Comparison of ENCODE assay signal across 9 cellular contexts in genomic region chr10:69630651-69631400, GRCh38. TPM values are rescaled to one million over a fixed set of nuclear protein-coding genes. Genes with fewer than 3 reads are reported as not detected.
DNase-seq lines count a peak whose midpoint lies in the region; ATAC-seq, FAIRE-seq and TF ChIP-seq lines count a peak whose summit lies in the region.
"Had no signal": no experiment of that assay in that cellular context is flagged by ENCODE, and none has a peak within 500 bp of the region (broad histone marks: within the 10 kb centered on the region; RNA-seq: fewer than 3 reads in every experiment).

No MANE protein-coding gene starts in this region.

- RAD21 ChIA-PET in GM12878 (lab: Charles Lee; ENCODE audit: unreplicated experiment): no interaction called here

- H3K9me3 Mint-ChIP-seq in activated CD4-positive, alpha-beta T cell treated with anti-CD3 and anti-CD28 coated beads for 36 hours (ENCODE audit: low read depth): no peaks in the 10 kb centered on the region

- 73% methylated on average over 24 of the region's 24 CpGs for WGBS in GM12878 (ENCODE audit: insufficient coverage, insufficient replicate concordance, low lambda C conversion rate, missing lambda C conversion rate)
- 60 to 64% methylated on average over 24 of the region's 24 CpGs for WGBS in lower leg skin, 2 donors
- WGBS in testis, 2 donors: 49 to 55% methylated on average over 10 to 24 of the region's 24 CpGs

- POLR2A ChIA-PET in activated CD4-positive, alpha-beta T cell treated with anti-CD3 and anti-CD28 coated beads for 36 hours (lab: Charles Lee): no interaction called here
- POLR2A ChIA-PET in GM12878 (lab: Charles Lee): no interaction called here

- CTCF ChIA-PET in activated CD4-positive, alpha-beta T cell treated with anti-CD3 and anti-CD28 coated beads for 36 hours (lab: Charles Lee): interaction anchor here (2.4 kb wide), 1 partner anchor 116 kb away, joined by 25 read pairs; no protein-coding TSS in a partner anchor
- CTCF ChIA-PET in GM12878 (lab: Yijun Ruan, JAX): no interaction called here

- FAIRE-seq in GM12878 (lab: Jason Lieb, UNC): no peak

- no peak for ATAC-seq in activated CD4-positive, alpha-beta T cell treated with anti-CD3 and anti-CD28 coated beads for 36 hours
- ATAC-seq in GM12878: no peak
- no peak for ATAC-seq in HG02588 (IDR thresholded peaks at IDR 0.05; ENCODE audit: unreplicated experiment)
- no peak for ATAC-seq in HG03469 (IDR thresholded peaks at IDR 0.05; ENCODE audit: unreplicated experiment)

- peak overlapping the region; percentile 63 for H3K4me3 Mint-ChIP-seq in activated CD4-positive, alpha-beta T cell treated with anti-CD3 and anti-CD28 coated beads for 36 hours

- intact Hi-C loops in activated CD4-positive, alpha-beta T cell treated with anti-CD3 and anti-CD28 coated beads for 36 hours (cut with DNase I, micrococcal nuclease): loop anchor here (1.0 to 5.0 kb wide), 5 partner anchors 122 to 509 kb away; partner anchors contain the start of gene VPS26A (in 1 of the 2)
- intact Hi-C loops in GM12878 (cut with micrococcal nuclease; ENCODE audit: unreplicated experiment): no loop called here
- intact Hi-C loops in lower leg skin (cut with DNase I; ENCODE audit: low total_unique reads): loop anchor here (10.0 kb wide), 1 partner anchor 226 kb away; no protein-coding TSS in a partner anchor
- intact Hi-C loops in testis (cut with DNase I; ENCODE audit: low total_unique reads): no loop called here

- H3K27me3 Mint-ChIP-seq in activated CD4-positive, alpha-beta T cell treated with anti-CD3 and anti-CD28 coated beads for 36 hours: no peaks in the 10 kb centered on the region

- TF ChIP-seq RAD21 in GM12878 (IDR thresholded peaks at IDR 0.05; ENCODE audit: insufficient read depth, low read depth, low read length): no peak

- no peaks in the 10 kb centered on the region for H3K4me1 ChIP-seq in GM12878 (ENCODE audit: control insufficient read depth, insufficient read depth, low read length)
- peaks cover 7% of the 10 kb centered on the region for H3K4me1 ChIP-seq in testis

- H3K4me3 ChIP-seq in GM12878 (peak overlapping the region; percentile 16; the same call in 1 of the 2 replicates), lower leg skin (ENCODE audit: low read depth, poor library complexity, severe bottlenecking) (no peak overlapping the region), testis (peak overlapping the region; percentile 65 to 66)

- no peak overlapping the region for H3K9ac ChIP-seq in GM12878 (ENCODE audit: control insufficient read depth, insufficient read depth, low read length)

- H3K36me3 Mint-ChIP-seq in activated CD4-positive, alpha-beta T cell treated with anti-CD3 and anti-CD28 coated beads for 36 hours (ENCODE audit: low read depth): peaks cover 5% of the 10 kb centered on the region

- TF ChIP-seq POLR2A in GM12878 (IDR thresholded peaks at IDR 0.05; ENCODE audit: low read depth, low read length): no peak
- TF ChIP-seq POLR2A in lower leg skin (IDR thresholded peaks at IDR 0.05): no peak
- no peak for TF ChIP-seq POLR2A in testis (IDR thresholded peaks at IDR 0.05)

- H3K79me2 ChIP-seq in GM12878 (ENCODE audit: control insufficient read depth, insufficient read depth, low read length): no peaks in the 10 kb centered on the region

- SMC1A ChIA-PET in GM12878 (lab: Charles Lee; ENCODE audit: uncharacterized antibody, unreplicated experiment): no interaction called here

- DNase-seq in activated CD4-positive, alpha-beta T cell treated with anti-CD3 and anti-CD28 coated beads for 36 hours: no peak
- no peak for DNase-seq in activated CD4-positive, alpha-beta T cell treated with anti-CD3 and anti-CD28 coated beads, Interleukin-2, amount 50 U/mL, for 1 hour
- DNase-seq in GM12878 (ENCODE audit: low read depth, low spot score) (no peak), lower leg skin (ENCODE audit: low spot score in 2 of 2) (peak; percentile 7 to 72), testis (no peak), NCI-H524 treated with DMSO at 0.1 percent for 48 hours (lab: John Stamatoyannopoulos, UW) (no peak)

- BruUV-seq in GM12878 (replicated peaks; lab: Mats Ljungman, UMichigan): no TSS peak

- H3K9me3 ChIP-seq in GM12878 (replicated peaks; ENCODE audit: control insufficient read depth, insufficient read depth, low read length): no peaks in the 10 kb centered on the region; the same call in 2 of the 3 replicates
- H3K9me3 ChIP-seq in testis: no peaks in the 10 kb centered on the region

- in situ Hi-C loops in GM12878 (cut with MboI): loop anchor here (10.0 kb wide), 2 partner anchors 216 to 376 kb away; partner anchors contain the start of gene TACR2

- peak overlapping the region; percentile 64 for H3K4me2 ChIP-seq in GM12878 (ENCODE audit: control insufficient read depth, insufficient read depth)

- no peak for TF ChIP-seq EP300 in GM12878 (IDR thresholded peaks at IDR 0.05; ENCODE audit: borderline replicate concordance in 1 of 2, control insufficient read depth in 1 of 2, low read depth in 2 of 2, low read length in 2 of 2)

- H3K27me3 ChIP-seq in GM12878 (replicated peaks in 1 of 2; ENCODE audit: control insufficient read depth in 2 of 2, insufficient read depth in 2 of 2, low read length in 1 of 2): no peaks in the 10 kb centered on the region; a peak in 1 of 4 replicates
- H3K27me3 ChIP-seq in testis: no peaks in the 10 kb centered on the region

- TF ChIP-seq CTCF in GM12878 (IDR thresholded peaks at IDR 0.05 in 2 of 3, conservative IDR thresholded peaks at IDR 0.05 in 1 of 3; ENCODE audit: control insufficient read depth in 2 of 3, extremely low read depth in 1 of 3, insufficient read depth in 1 of 3, low read depth in 3 of 3, low read length in 3 of 3) (no peak), lower leg skin (IDR thresholded peaks at IDR 0.05) (no peak), testis (IDR thresholded peaks at IDR 0.05) (no peak)

- H2AFZ ChIP-seq in GM12878 (ENCODE audit: control insufficient read depth, low read depth, low read length): peak overlapping the region; percentile 47; the same call in 1 of the 2 replicates

- no peaks in the 10 kb centered on the region for H4K20me1 ChIP-seq in GM12878 (ENCODE audit: control insufficient read depth, insufficient read depth)

- H3K4me1 Mint-ChIP-seq in activated CD4-positive, alpha-beta T cell treated with anti-CD3 and anti-CD28 coated beads for 36 hours: peaks cover 13% of the 10 kb centered on the region

- no peaks in the 10 kb centered on the region for H3K36me3 ChIP-seq in GM12878 (ENCODE audit: control insufficient read depth in 2 of 2, insufficient read depth in 2 of 2, low read length in 1 of 2)
- H3K36me3 ChIP-seq in testis (ENCODE audit: low read depth, missing control alignments): no peaks in the 10 kb centered on the region

- no peak overlapping the region for H3K27ac Mint-ChIP-seq in activated CD4-positive, alpha-beta T cell treated with anti-CD3 and anti-CD28 coated beads for 36 hours

- no peak overlapping the region for H3K27ac ChIP-seq in GM12878 (ENCODE audit: control insufficient read depth, insufficient read depth)
- no peak overlapping the region for H3K27ac ChIP-seq in testis

RNA-seq across cellular contexts. Expression of gene FAM241B, which starts 0.8 kb away (rescaled TPM):
- 1 to 10 TPM; 6.3 to 9.6 TPM for total RNA-seq in activated CD4-positive, alpha-beta T cell treated with anti-CD3 and anti-CD28 coated beads for 36 hours
- not detected in 2 replicates for total RNA-seq in GM12878 (2013; cell fraction: nucleolus; rRNA removed)
- 0.11 TPM in 1 of 2 replicates, not detected in the other for total RNA-seq in GM12878 (2014; rRNA removed)
- 0.13 TPM in 1 of 2 replicates, not detected in the other for total RNA-seq in GM12878 (2014; rRNA removed; fragmentation: Illumina TruSeq; extraction: Trizol)
- total RNA-seq in GM12878 (2021): 0.37 and 0.62 TPM in 2 replicates
- polyA plus RNA-seq in GM12878 (2011; ENCODE audit: low read depth): 0.88 TPM
- polyA plus RNA-seq in GM12878 (2011; rRNA removed): 0.72 and 0.99 TPM in 2 replicates
- 0.84 and 0.99 TPM in 2 replicates for polyA plus RNA-seq in GM12878 (2011; cell fraction: cytosol; rRNA removed)
- polyA plus RNA-seq in GM12878 (2011; cell fraction: nucleus; rRNA removed): 0.87 and 0.98 TPM in 2 replicates
- 1.00 and 1.7 TPM in 2 replicates for polyA plus RNA-seq in GM12878 (2012)
- 0.15 TPM in 1 of 2 replicates, not detected in the other for polyA plus RNA-seq in GM12878 (2014; fragmentation: Illumina TruSeq; extraction: Trizol)
- polyA plus RNA-seq in GM12878 (2014; fragmentation: Nextera tagmentation; extraction: Ambion mirVana): under 1 TPM; 0.09 to 0.18 TPM
- polyA plus RNA-seq in GM12878 (2014; rRNA removed): 0.31 and 0.43 TPM in 2 replicates
- polyA plus RNA-seq in GM12878 (2016; fragmentation: Nextera tagmentation; extraction: Ambion mirVana): under 1 TPM; 0.30 to 0.31 TPM
- polyA minus RNA-seq in GM12878 (2011; rRNA and poly(A)+ RNA removed): 0.59 and 0.77 TPM in 2 replicates
- polyA minus RNA-seq in GM12878 (2011; cell fraction: cytosol; rRNA and poly(A)+ RNA removed): 1.0 TPM in 1 of 2 replicates, not detected in the other
- 0.86 TPM in 1 of 2 replicates, not detected in the other for polyA minus RNA-seq in GM12878 (2011; cell fraction: nucleus; rRNA and poly(A)+ RNA removed)
- 1 to 10 TPM in 3 of 4 donors, under 1 TPM in 1; 0.34 to 1.9 (median 1.3) TPM for total RNA-seq in lower leg skin
- total RNA-seq in testis: 10 to 100 TPM; 11.6 to 17.6 TPM
- polyA plus RNA-seq in testis (ENCODE audit: insufficient read depth, low read depth, low replicate concordance): 22.8 TPM

RNA-seq across cellular contexts. Expression of gene NEUROG3, which starts 57.6 kb away (rescaled TPM):
- total RNA-seq in activated CD4-positive, alpha-beta T cell treated with anti-CD3 and anti-CD28 coated beads for 36 hours: under 1 TPM; 0.18 to 0.21 TPM
- total RNA-seq in GM12878 (2013; cell fraction: nucleolus; rRNA removed): 0.29 TPM in 1 of 2 replicates, not detected in the other
- not detected in 2 replicates for total RNA-seq in GM12878 (2014; rRNA removed)
- total RNA-seq in GM12878 (2014; rRNA removed; fragmentation: Illumina TruSeq; extraction: Trizol): not detected in 2 replicates
- total RNA-seq in GM12878 (2021): not detected in 2 replicates
- polyA plus RNA-seq in GM12878 (2011; ENCODE audit: low read depth): not detected
- not detected in 2 replicates for polyA plus RNA-seq in GM12878 (2011; rRNA removed)
- 0.04 TPM in 1 of 2 replicates, not detected in the other for polyA plus RNA-seq in GM12878 (2011; cell fraction: cytosol; rRNA removed)
- polyA plus RNA-seq in GM12878 (2011; cell fraction: nucleus; rRNA removed): 0.12 and 0.28 TPM in 2 replicates
- polyA plus RNA-seq in GM12878 (2012): 0.11 TPM in 1 of 2 replicates, not detected in the other
- not detected in 2 replicates for polyA plus RNA-seq in GM12878 (2014; fragmentation: Illumina TruSeq; extraction: Trizol)
- polyA plus RNA-seq in GM12878 (2014; fragmentation: Nextera tagmentation; extraction: Ambion mirVana): not detected
- not detected in 2 replicates for polyA plus RNA-seq in GM12878 (2014; rRNA removed)
- not detected for polyA plus RNA-seq in GM12878 (2016; fragmentation: Nextera tagmentation; extraction: Ambion mirVana)
- not detected in 2 replicates for polyA minus RNA-seq in GM12878 (2011; rRNA and poly(A)+ RNA removed)
- polyA minus RNA-seq in GM12878 (2011; cell fraction: cytosol; rRNA and poly(A)+ RNA removed): not detected in 2 replicates
- polyA minus RNA-seq in GM12878 (2011; cell fraction: nucleus; rRNA and poly(A)+ RNA removed): not detected in 2 replicates
- not detected for total RNA-seq in lower leg skin
- not detected for total RNA-seq in testis
- polyA plus RNA-seq in testis (ENCODE audit: insufficient read depth, low read depth, low replicate concordance): not detected
- total RNA-seq: pulmonary artery endothelial cell had no signal

Comparison
In these comparisons a context has a peak if more than half of its experiments do, and no peak if none do; other contexts are left out.
1. DNase-seq: peak in lower leg skin (2 of 2); none in activated CD4-positive, alpha-beta T cell treated with anti-CD3 and anti-CD28 coated beads for 36 hours (single experiment), activated CD4-positive, alpha-beta T cell treated with anti-CD3 and anti-CD28 coated beads, Interleukin-2, amount 50 U/mL, for 1 hour (single experiment), GM12878 (single experiment), testis (single experiment) and NCI-H524 treated with DMSO at 0.1 percent for 48 hours (single experiment).
2. intact Hi-C loops: an anchor here in activated CD4-positive, alpha-beta T cell treated with anti-CD3 and anti-CD28 coated beads for 36 hours (1.0 to 5.0 kb wide) and lower leg skin (10.0 kb wide); none called in GM12878 and testis.